8 cellular contexts compared by ENCODE assay signal in genomic region chr2:20015482-20016083, GRCh38. TPM values are rescaled to one million over a fixed set of nuclear protein-coding genes. Genes with fewer than 3 reads are reported as not detected.
DNase-seq lines count a peak whose midpoint lies in the region; ATAC-seq, FAIRE-seq and TF ChIP-seq lines count a peak whose summit lies in the region.

No MANE protein-coding gene starts in this region.

- POLR2A ChIA-PET in H1 (lab: Charles Lee; ENCODE audit: partially characterized antibody): interaction anchor here (0.6 to 1.4 kb wide), 6 partner anchors 12 to 117 kb away, joined by 3 to 4 read pairs (median 3); partner anchors contain the start of gene LAPTM4A

- H3K36me3 ChIP-seq in H1 (ENCODE audit: control insufficient read depth in 2 of 4, insufficient read depth in 4 of 4, low read length in 3 of 4): no peaks in the 10 kb centered on the region

- no peak for TF ChIP-seq EP300 in H1 (IDR thresholded peaks at IDR 0.05; ENCODE audit: borderline replicate concordance in 1 of 2, low read depth in 2 of 2, low read length in 2 of 2)

- no peak overlapping the region for H3K14ac ChIP-seq in H1 (ENCODE audit: insufficient read length)

- no peak overlapping the region for H3K27ac Mint-ChIP-seq in mesothelial cell of epicardium

- 0 out of 4 replicates have a peak, but pooled peaks cover 0 to 2% of the 10 kb centered on the region in 2 experiments for H3K9me3 ChIP-seq in H1 (ENCODE audit: insufficient read depth in 2 of 2, low read depth in 1 of 2, low read length in 1 of 2)

- H4K8ac ChIP-seq in H1 (ENCODE audit: extremely low read depth, insufficient read depth, low read length): no peak overlapping the region

- H3K4me3 ChIP-seq in H1 (ENCODE audit: extremely low read depth in 1 of 4, insufficient read depth in 2 of 4, low read depth in 3 of 4, low read length in 4 of 4): no peak overlapping the region

- H3K4me1 Mint-ChIP-seq in mesothelial cell of epicardium: peaks cover 11% of the 10 kb centered on the region

- ATAC-seq in HG03457 (IDR thresholded peaks at IDR 0.05; ENCODE audit: unreplicated experiment) (no peak), HG02840 (IDR thresholded peaks at IDR 0.05; ENCODE audit: low FRiP score, unreplicated experiment) (no peak)

- CTCF ChIA-PET in H1 (lab: Charles Lee; ENCODE audit: partially characterized antibody): interaction anchor here (0.6 to 9.4 kb wide), 61 partner anchors 8 to 646 kb away, joined by 3 to 125 read pairs (median 5); partner anchors contain the start of genes LAPTM4A and WDR35

- FAIRE-seq in H1 (lab: Jason Lieb, UNC): no peak

- H2AK5ac ChIP-seq in H1 (ENCODE audit: low read depth, low read length): no peak overlapping the region

- no peak overlapping the region for H3K4me2 ChIP-seq in H1 (ENCODE audit: insufficient read depth in 1 of 2, low read depth in 2 of 2, low read length in 2 of 2)

- H3K18ac ChIP-seq in H1 (ENCODE audit: extremely low read depth, low read length): no peak overlapping the region

- H3K9ac ChIP-seq in H1 (replicated peaks in 1 of 4; ENCODE audit: extremely low read depth in 1 of 4, low read depth in 3 of 4, low read length in 3 of 4): no peak overlapping the region

- no peak overlapping the region for H2BK20ac ChIP-seq in H1 (ENCODE audit: low read length)

- H2BK15ac ChIP-seq in H1 (ENCODE audit: low read length): no peak overlapping the region

- H2BK12ac ChIP-seq in H1 (ENCODE audit: low read depth, low read length): no peak overlapping the region

- peaks cover 0 to 13% (median 7%) of the 10 kb centered on the region in 4 experiments; a peak in 3 of 7 replicates for H3K4me1 ChIP-seq in H1 (replicated peaks in 1 of 4; ENCODE audit: control insufficient read depth in 3 of 4, insufficient read depth in 4 of 4, low read length in 3 of 4)

- H3K27ac ChIP-seq in H1 (ENCODE audit: low read depth, low read length): no peak overlapping the region

- peak in 2 of 3 experiments; percentile 39 to 44; a peak in 2 of 4 replicates for TF ChIP-seq CTCF in H1 (IDR thresholded peaks at IDR 0.05; ENCODE audit: control extremely low read depth in 1 of 3, insufficient read depth in 1 of 3, low read depth in 1 of 3, low read length in 3 of 3)
- TF ChIP-seq CTCF in mesothelial cell of epicardium (IDR thresholded peaks at IDR 0.05; ENCODE audit: unreplicated experiment): peak; percentile 82

- no peak overlapping the region for H2BK120ac ChIP-seq in H1 (replicated peaks; ENCODE audit: low read depth, low read length)

- H3K79me1 ChIP-seq in H1 (ENCODE audit: low read depth, low read length): no peaks in the 10 kb centered on the region

- no peak overlapping the region for H3K4me3 Mint-ChIP-seq in mesothelial cell of epicardium

- peaks cover 9% of the 10 kb centered on the region; the same call in 1 of the 2 replicates for H3K23me2 ChIP-seq in H1 (ENCODE audit: low read depth, low read length)

- no peaks in the 10 kb centered on the region for H3K79me2 ChIP-seq in H1 (ENCODE audit: control insufficient read depth in 1 of 2, insufficient read depth in 2 of 2, low read length in 2 of 2)

- no peak overlapping the region for H2AFZ ChIP-seq in H1 (ENCODE audit: low read length)

- TF ChIP-seq RAD21 in H1 (IDR thresholded peaks at IDR 0.05 in 1 of 2, conservative IDR thresholded peaks at IDR 0.05 in 1 of 2; ENCODE audit: low read depth in 2 of 2, low read length in 2 of 2): peak; percentile 37 to 52

- peaks cover 7% of the 10 kb centered on the region for H3K36me3 Mint-ChIP-seq in mesothelial cell of epicardium

- no peak overlapping the region for H3K4ac ChIP-seq in H1 (replicated peaks; ENCODE audit: insufficient read length, low read depth, low read length)

- peaks cover 26% of the 10 kb centered on the region for H3K27me3 Mint-ChIP-seq in mesothelial cell of epicardium (ENCODE audit: low read depth)

- no peak overlapping the region for H2BK5ac ChIP-seq in H1 (ENCODE audit: low read depth, low read length)

- 26% methylated on average over 2 of the region's 2 CpGs; no CpG with 5 or more reads in 1 of the 2 experiments for whole genome bisulfite sequencing in H1 (ENCODE audit: extremely low coverage in 1 of 2, insufficient coverage in 1 of 2, insufficient read length in 1 of 2, insufficient replicate concordance in 2 of 2, low coverage in 1 of 2, low lambda C conversion rate in 2 of 2, missing lambda C conversion rate in 1 of 2), 2 experiments

- no peaks in the 10 kb centered on the region for H4K20me1 ChIP-seq in H1 (replicated peaks in 1 of 2; ENCODE audit: control insufficient read depth in 1 of 2, insufficient read depth in 2 of 2, low read length in 2 of 2)

- DNase-seq in DMS53 treated with DMSO at 0.1 percent for 48 hours (lab: John Stamatoyannopoulos, UW; ENCODE audit: unreplicated experiment) (peak; percentile 38), HT1080 (ENCODE audit: low read depth) (peak; percentile 51), NOMO-1 treated with DMSO at 0.1 percent for 48 hours (lab: John Stamatoyannopoulos, UW; ENCODE audit: unreplicated experiment) (peak; percentile 26), H1 (ENCODE audit: low read depth in 1 of 2, low spot score in 2 of 2) (no peak), mesothelial cell of epicardium (ENCODE audit: low spot score in 2 of 2, unreplicated experiment in 2 of 2) (no peak)
- DNase-seq in stimulated activated naive CD4-positive, alpha-beta T cell treated with Interleukin-2 at 50 U/mL for 16 hours (lab: John Stamatoyannopoulos, UW): no peak

- H4K91ac ChIP-seq in H1 (replicated peaks; ENCODE audit: insufficient read length, low read length): no peak overlapping the region

- no peak for TF ChIP-seq POLR2A in H1 (IDR thresholded peaks at IDR 0.05; ENCODE audit: control extremely low read depth in 1 of 2, low read depth in 2 of 2, low read length in 2 of 2)

- peaks cover 16% of the 10 kb centered on the region for H3K9me3 Mint-ChIP-seq in mesothelial cell of epicardium

- H4K5ac ChIP-seq in H1 (ENCODE audit: insufficient read length, low read depth, low read length): no peak overlapping the region

- H3K23ac ChIP-seq in H1 (ENCODE audit: insufficient read length): no peak overlapping the region

- no peak overlapping the region for H3K56ac ChIP-seq in H1 (replicated peaks; ENCODE audit: insufficient read length, low read depth, low read length)

- peaks cover 0 to 23% (median 14%) of the 10 kb centered on the region in 4 experiments; a peak in 6 of 7 replicates for H3K27me3 ChIP-seq in H1 (replicated peaks in 1 of 4; ENCODE audit: control insufficient read depth in 3 of 4, extremely low read depth in 1 of 4, insufficient read depth in 3 of 4, low read length in 3 of 4)

TF ChIP-seq in H1, 55 proteins besides CTCF, POLR2A, EP300 and RAD21 (continues in another document):
- TF ChIP-seq CBX8 (IDR thresholded peaks at IDR 0.05; ENCODE audit: borderline replicate concordance, low read depth, low read length) (no peak), SIRT6 (IDR thresholded peaks at IDR 0.05; ENCODE audit: low read length) (no peak), HDAC6 (IDR thresholded peaks at IDR 0.05; ENCODE audit: low read depth, low read length) (no peak), RFX5 (IDR thresholded peaks at IDR 0.05; ENCODE audit: borderline replicate concordance, low read depth, low read length) (no peak), ASH2L (IDR thresholded peaks at IDR 0.05; ENCODE audit: low read length) (no peak), EGR1 (IDR thresholded peaks at IDR 0.05; ENCODE audit: borderline replicate concordance, low read depth, low read length) (no peak)

RNA-seq across cellular contexts. Expression of gene MATN3, which starts 3.1 kb away (rescaled TPM):
- total RNA-seq in HT1080 (2014; rRNA removed; shearing (Covaris generic)): 0.07 and 0.47 TPM in 2 replicates
- polyA plus RNA-seq in HT1080 (2015; cell fraction: cytosol; rRNA removed): 1.0 and 1.1 TPM in 2 replicates
- polyA plus RNA-seq in HT1080 (2015; cell fraction: nucleus; rRNA removed): 0.51 and 1.3 TPM in 2 replicates
- 9.7 and 9.9 TPM in 2 replicates for total RNA-seq in H1 (2021; fragmentation: NEBNext Ultra II Directional; extraction: Animal tissue kit (Norgen Biotek cat#: 25700))
- polyA plus RNA-seq in H1 (2011; rRNA removed): 3.0 TPM in 2 replicates
- polyA plus RNA-seq in H1 (2011; cell fraction: cytosol; rRNA removed): 5.2 TPM
- polyA plus RNA-seq in H1 (2011; cell fraction: nucleus; rRNA removed): 6.1 TPM
- polyA plus RNA-seq in H1 (2012, experiment 1 of 2): 6.6 to 9.2 TPM (median 8.0 TPM) in 4 replicates
- 3.2 TPM for polyA plus RNA-seq in H1 (2012, experiment 2 of 2)
- 11.5 TPM for polyA plus RNA-seq in H1 (2013, experiment 1 of 2)
- 12.9 TPM for polyA plus RNA-seq in H1 (2013, experiment 2 of 2)
- 5.3 and 6.6 TPM in 2 replicates for polyA minus RNA-seq in H1 (2011; rRNA and poly(A)+ RNA removed)
- polyA minus RNA-seq in H1 (2011; cell fraction: cytosol; rRNA and poly(A)+ RNA removed): 4.6 TPM
- 6.7 TPM for polyA minus RNA-seq in H1 (2011; cell fraction: nucleus; rRNA and poly(A)+ RNA removed)
- 1.6 to 2.7 TPM (median 2.1 TPM) in 3 replicates for total RNA-seq in mesothelial cell of epicardium

RNA-seq across cellular contexts. Expression of gene WDR35, which starts 25.7 kb away (rescaled TPM):
- 7.6 and 10.4 TPM in 2 replicates for total RNA-seq in HT1080 (2014; rRNA removed; shearing (Covaris generic))
- polyA plus RNA-seq in HT1080 (2015; cell fraction: cytosol; rRNA removed): 5.5 and 7.5 TPM in 2 replicates
- 37.1 and 38.7 TPM in 2 replicates for polyA plus RNA-seq in HT1080 (2015; cell fraction: nucleus; rRNA removed)
- total RNA-seq in H1 (2021; fragmentation: NEBNext Ultra II Directional; extraction: Animal tissue kit (Norgen Biotek cat#: 25700)): 22.6 and 25.5 TPM in 2 replicates
- 5.1 and 9.0 TPM in 2 replicates for polyA plus RNA-seq in H1 (2011; rRNA removed)
- 10.0 TPM for polyA plus RNA-seq in H1 (2011; cell fraction: cytosol; rRNA removed)
- 6.1 TPM for polyA plus RNA-seq in H1 (2011; cell fraction: nucleus; rRNA removed)
- 10.4 to 13.8 TPM (median 10.9 TPM) in 4 replicates for polyA plus RNA-seq in H1 (2012, experiment 1 of 2)
- 0.63 TPM for polyA plus RNA-seq in H1 (2012, experiment 2 of 2)
- polyA plus RNA-seq in H1 (2013, experiment 1 of 2): 9.6 TPM
- 8.6 TPM for polyA plus RNA-seq in H1 (2013, experiment 2 of 2)
- 14.7 and 25.7 TPM in 2 replicates for polyA minus RNA-seq in H1 (2011; rRNA and poly(A)+ RNA removed)
- polyA minus RNA-seq in H1 (2011; cell fraction: cytosol; rRNA and poly(A)+ RNA removed): 13.1 TPM
- 20.8 TPM for polyA minus RNA-seq in H1 (2011; cell fraction: nucleus; rRNA and poly(A)+ RNA removed)
- 12.7 to 13.5 TPM (median 13.2 TPM) in 3 replicates for total RNA-seq in mesothelial cell of epicardium

RNA-seq across cellular contexts. Expression of gene LAPTM4A, which starts 35.8 kb away (rescaled TPM):
- total RNA-seq in HT1080 (2014; rRNA removed; shearing (Covaris generic)): 21.3 and 36.6 TPM in 2 replicates
- polyA plus RNA-seq in HT1080 (2015; cell fraction: cytosol; rRNA removed): 121 and 125 TPM in 2 replicates
- 118 and 119 TPM in 2 replicates for polyA plus RNA-seq in HT1080 (2015; cell fraction: nucleus; rRNA removed)
- 187 and 193 TPM in 2 replicates for total RNA-seq in H1 (2021; fragmentation: NEBNext Ultra II Directional; extraction: Animal tissue kit (Norgen Biotek cat#: 25700))
- polyA plus RNA-seq in H1 (2011; rRNA removed): 274 and 419 TPM in 2 replicates
- 356 TPM for polyA plus RNA-seq in H1 (2011; cell fraction: cytosol; rRNA removed)
- polyA plus RNA-seq in H1 (2011; cell fraction: nucleus; rRNA removed): 97.9 TPM
- 173 to 209 TPM (median 191 TPM) in 4 replicates for polyA plus RNA-seq in H1 (2012, experiment 1 of 2)
- polyA plus RNA-seq in H1 (2012, experiment 2 of 2): 211 TPM
- polyA plus RNA-seq in H1 (2013, experiment 1 of 2): 526 TPM
- 580 TPM for polyA plus RNA-seq in H1 (2013, experiment 2 of 2)
- polyA minus RNA-seq in H1 (2011; rRNA and poly(A)+ RNA removed): 183 and 197 TPM in 2 replicates
- 90.7 TPM for polyA minus RNA-seq in H1 (2011; cell fraction: cytosol; rRNA and poly(A)+ RNA removed)
- 57.7 TPM for polyA minus RNA-seq in H1 (2011; cell fraction: nucleus; rRNA and poly(A)+ RNA removed)
- 211 to 217 TPM (median 216 TPM) in 3 replicates for total RNA-seq in mesothelial cell of epicardium

Comparison
In these comparisons a context has a peak if more than half of its experiments do, and no peak if none do; other contexts are left out.
1. DNase-seq: peak in DMS53 treated with DMSO at 0.1 percent for 48 hours (single experiment), HT1080 (single experiment) and NOMO-1 treated with DMSO at 0.1 percent for 48 hours (single experiment); none in H1 (0 of 2), mesothelial cell of epicardium (0 of 2) and stimulated activated naive CD4-positive, alpha-beta T cell treated with Interleukin-2 at 50 U/mL for 16 hours (single experiment).